ENCODE assay signal across 15 cellular contexts in genomic region chr3:188316021-188316722, GRCh38.
A peak's percentile ranks its signal among the peaks of the same experiment; 100 is the strongest.
DNase-seq lines count a peak whose midpoint lies in the region; ATAC-seq and TF ChIP-seq lines count a peak whose summit lies in the region.
"Had no signal": no experiment of that assay in that cellular context is flagged by ENCODE, and none has a peak within 500 bp of the region (broad histone marks: within the 10 kb centered on the region; RNA-seq: fewer than 3 reads in every experiment).

No MANE protein-coding gene starts in this region.

- H3K4me3 ChIP-seq in gastroesophageal sphincter (no peak overlapping the region), subcutaneous abdominal adipose tissue (ENCODE audit: low read depth in 1 of 5, low read length in 5 of 5) (no peak overlapping the region), SJCRH30 (no peak overlapping the region)

- peaks cover under 1% of the 10 kb centered on the region for H3K9me3 Mint-ChIP-seq in activated T-cell treated with anti-CD3 and anti-CD28 coated beads, Interleukin-2, amount 50 U/mL, for 24 hours
- H3K9me3 Mint-ChIP-seq: activated T-helper 2 cell treated with anti-CD3 and anti-CD28 coated beads, Interferon-gamma antibody, Interleukin-2, Interleukin-4, amounts not matched to agents 10 μg/mL and 5 μg/mL and 100 μg/mL, durations not matched to agents 14 hours and 24 hours and 36 hours; IgD-negative memory B cell; T-helper 2 cell treated with Interferon-gamma antibody and Interleukin-4, amounts not matched to agents 5 μg/mL and 100 μg/mL, for 36 hours had no signal

- no peak overlapping the region for H3K4me3 Mint-ChIP-seq in activated T-cell treated with anti-CD3 and anti-CD28 coated beads, Interleukin-2, amount 50 U/mL, for 24 hours
- H3K4me3 Mint-ChIP-seq: T-helper 2 cell treated with Interferon-gamma antibody and Interleukin-4, amounts not matched to agents 5 μg/mL and 100 μg/mL, for 36 hours had no signal

- TF ChIP-seq CTCF in gastroesophageal sphincter (IDR thresholded peaks at IDR 0.05) = no peak

- H3K4me1 ChIP-seq in gastroesophageal sphincter (peaks cover 15 to 58% (median 17%) of the 10 kb centered on the region in 3 donors), subcutaneous abdominal adipose tissue (ENCODE audit: control insufficient read depth in 5 of 5, insufficient read depth in 5 of 5, low read length in 5 of 5) (peaks cover 3 to 22% (median 13%) of the 10 kb centered on the region in 5 donors), SJCRH30 (no peaks in the 10 kb centered on the region)

- H3K4me1 Mint-ChIP-seq in activated T-cell treated with anti-CD3 and anti-CD28 coated beads, Interleukin-2, amount 50 U/mL, for 24 hours (ENCODE audit: low read depth) = peaks cover 37% of the 10 kb centered on the region

- H3K27me3 ChIP-seq in gastroesophageal sphincter (no peaks in the 10 kb centered on the region), subcutaneous abdominal adipose tissue (ENCODE audit: control insufficient read depth in 5 of 5, insufficient read depth in 4 of 5, low read length in 5 of 5) (no peaks in the 10 kb centered on the region), SJCRH30 (no peaks in the 10 kb centered on the region)

- intact Hi-C loops in head of caudate nucleus (cut with DNase I) = no loop called here

- H3K36me3 Mint-ChIP-seq in activated T-cell treated with anti-CD3 and anti-CD28 coated beads, Interleukin-2, amount 50 U/mL, for 24 hours (ENCODE audit: low read depth) = peaks cover 13% of the 10 kb centered on the region

- ATAC-seq in gastroesophageal sphincter = peak; percentile 52
- no peak for ATAC-seq in HG02884 (IDR thresholded peaks at IDR 0.05; ENCODE audit: unreplicated experiment)

- no peak for TF ChIP-seq POLR2A in gastroesophageal sphincter (IDR thresholded peaks at IDR 0.05)

- H3K27me3 Mint-ChIP-seq in activated T-cell treated with anti-CD3 and anti-CD28 coated beads, Interleukin-2, amount 50 U/mL, for 24 hours = no peaks in the 10 kb centered on the region
- H3K27me3 Mint-ChIP-seq: IgD-negative memory B cell had no signal

- TF ChIP-seq EP300 in gastroesophageal sphincter (IDR thresholded peaks at IDR 0.05) = no peak

- H3K27ac Mint-ChIP-seq in activated T-cell treated with anti-CD3 and anti-CD28 coated beads, Interleukin-2, amount 50 U/mL, for 24 hours = peak overlapping the region; percentile 58
- H3K27ac Mint-ChIP-seq: activated T-helper 2 cell treated with anti-CD3 and anti-CD28 coated beads, Interferon-gamma antibody, Interleukin-2, Interleukin-4, amounts not matched to agents 10 μg/mL and 5 μg/mL and 100 μg/mL, durations not matched to agents 14 hours and 24 hours and 36 hours; IgD-negative memory B cell; T-helper 2 cell treated with Interferon-gamma antibody and Interleukin-4, amounts not matched to agents 5 μg/mL and 100 μg/mL, for 36 hours had no signal

- H3K27ac ChIP-seq in gastroesophageal sphincter (peak overlapping the region; percentile 39 to 69 (median 60)), subcutaneous abdominal adipose tissue (ENCODE audit: low read depth, low read length) (peak overlapping the region; percentile 49), SJCRH30 (no peak overlapping the region)

- no peak overlapping the region for H3K9ac ChIP-seq in subcutaneous abdominal adipose tissue (ENCODE audit: low read length in 5 of 5)

- no peak for DNase-seq in activated T-cell treated with anti-CD3 and anti-CD28 coated beads, Interleukin-2, amount 50 U/mL, for 24 hours
- DNase-seq in activated T-cell treated with anti-CD3 and anti-CD28 coated beads, Interleukin-2, amount 50 U/mL, for 48 hours = no peak
- DNase-seq in OCI-M1 (lab: John Stamatoyannopoulos, UW) = peak; percentile 14
- no peak for DNase-seq in head of caudate nucleus
- no peak for DNase-seq in SJCRH30
- DNase-seq: activated CD4-positive, alpha-beta T cell treated with anti-CD3 and anti-CD28 coated beads, Interleukin-2, amount 50 U/mL, for 4 hours; NCI-H1436 treated with DMSO at 0.1 percent for 48 hours; RPMI8226; stimulated activated CD4-positive, alpha-beta T cell treated with anti-CD3 and anti-CD28 coated beads, Interleukin-4, amount 100 ng/mL, for 24 hours had no signal

- WGBS in gastroesophageal sphincter (ENCODE audit: low coverage in 1 of 2), 2 donors = 74 to 83% methylated on average over 4 to 5 of the region's 6 CpGs

- H3K36me3 ChIP-seq in gastroesophageal sphincter = peaks cover 0 to 4% of the 10 kb centered on the region in 2 donors
- H3K36me3 ChIP-seq in subcutaneous abdominal adipose tissue (ENCODE audit: control insufficient read depth in 5 of 5, insufficient read depth in 5 of 5, low read length in 5 of 5) = no peaks in the 10 kb centered on the region
- H3K36me3 ChIP-seq in SJCRH30 = no peaks in the 10 kb centered on the region

- H3K9me3 ChIP-seq in gastroesophageal sphincter (no peaks in the 10 kb centered on the region), subcutaneous abdominal adipose tissue (ENCODE audit: control insufficient read depth in 5 of 5, low read length in 5 of 5) (no peaks in the 10 kb centered on the region), SJCRH30 (replicated peaks) (no peaks in the 10 kb centered on the region)
